Comparison of ENCODE assay signal across 26 cellular contexts in the genomic region with DNA sequence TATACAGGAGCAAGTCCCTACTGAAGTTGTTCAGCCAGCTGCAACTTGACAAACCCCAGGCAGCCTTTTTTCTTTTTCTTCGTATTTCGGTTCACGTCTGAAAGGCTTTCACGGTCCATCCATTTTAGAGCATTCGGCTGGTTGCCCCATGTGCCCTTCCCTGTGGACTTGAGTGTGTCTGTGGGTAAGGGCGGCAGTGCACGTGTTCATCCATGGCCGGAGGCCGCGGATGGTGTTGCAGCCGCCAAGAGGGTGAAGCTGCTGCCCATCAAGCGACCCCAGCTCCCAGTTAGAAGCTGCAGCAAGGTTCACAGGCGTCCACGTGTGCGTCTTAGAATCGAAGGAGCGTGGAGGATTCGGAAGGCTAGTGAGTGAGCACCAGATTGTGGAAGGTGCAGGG.
"Had no signal": no experiment of that assay in that cellular context is flagged by ENCODE, and none has a peak within 500 bp of the region (broad histone marks: within the 10 kb centered on the region; RNA-seq: fewer than 3 reads in every experiment).

No MANE protein-coding gene starts in this region.

- H3K27ac Mint-ChIP-seq: activated CD4-positive, alpha-beta memory T cell treated with anti-CD3 and anti-CD28 coated beads for 36 hours; activated naive CD8-positive, alpha-beta T cell treated with anti-CD3 and anti-CD28 coated beads, Interleukin-2, amount 10 ng/mL, durations not matched to agents 7 days and 5 days; activated T-helper 17 cell treated with anti-CD3 and anti-CD28 coated beads, Interleukin-2, amount 50 U/mL, for 72 hours; dendritic cell treated with granulocyte-macrophage colony-stimulating factor and Interleukin-4, amounts not matched to agents 40 ng/mL and 50 ng/mL, for 4 days; mesothelial cell of epicardium had no signal

- H3K27ac ChIP-seq: ascending aorta, cardiac muscle cell, epithelial cell of prostate, esophagus squamous epithelium, pancreas, psoas muscle, testis, transverse colon had no signal

- H3K9me3 ChIP-seq: ascending aorta, esophagus squamous epithelium, left ventricle myocardium inferior, pancreas, psoas muscle, testis, transverse colon had no signal

- DNase-seq: activated CD4-positive, alpha-beta memory T cell treated with anti-CD3 and anti-CD28 coated beads for 36 hours; activated CD4-positive, alpha-beta T cell treated with anti-CD3 and anti-CD28 coated beads for 4 hours; activated CD4-positive, CD25-positive, alpha-beta regulatory T cell; activated CD8-positive, alpha-beta memory T cell treated with anti-CD3 and anti-CD28 coated beads, Interleukin-2, amount 50 U/mL, for 4 hours; activated naive CD4-positive, alpha-beta T cell; activated naive CD8-positive, alpha-beta T cell treated with anti-CD3 and anti-CD28 coated beads, Interleukin-2, amount 10 ng/mL, durations not matched to agents 7 days and 5 days; activated T-cell treated with anti-CD3 and anti-CD28 coated beads, Interleukin-2, amount 50 U/mL, for 1 hour; esophagus squamous epithelium; foreskin melanocyte; left ventricle myocardium inferior; naive B cell; nephron progenitor cell; psoas muscle; stimulated activated CD4-positive, alpha-beta T cell treated with anti-CD3 and anti-CD28 coated beads, Interleukin-2, amount 100 ng/mL, for 48 hours; stimulated activated naive CD8-positive, alpha-beta T cell treated with anti-CD3 and anti-CD28 coated beads, Interleukin-15, Interleukin-2, amounts not matched to agents 100 U/mL and 50 U/mL, for 24 hours; T-helper 1 cell; testis; transverse colon had no signal

- H3K27me3 ChIP-seq: ascending aorta, cardiac muscle cell, esophagus squamous epithelium, pancreas, testis, transverse colon had no signal

- H3K4me3 ChIP-seq: ascending aorta, cardiac muscle cell, esophagus squamous epithelium, left ventricle myocardium inferior, pancreas, psoas muscle, testis, transverse colon had no signal

- H3K27me3 Mint-ChIP-seq: activated CD4-positive, alpha-beta memory T cell treated with anti-CD3 and anti-CD28 coated beads for 36 hours; activated naive CD8-positive, alpha-beta T cell treated with anti-CD3 and anti-CD28 coated beads, Interleukin-2, amount 10 ng/mL, durations not matched to agents 7 days and 5 days; activated T-helper 17 cell treated with anti-CD3 and anti-CD28 coated beads, Interleukin-2, amount 50 U/mL, for 72 hours; brain; dendritic cell treated with granulocyte-macrophage colony-stimulating factor and Interleukin-4, amounts not matched to agents 40 ng/mL and 50 ng/mL, for 4 days; naive B cell had no signal

- H3K4me3 Mint-ChIP-seq: activated CD4-positive, alpha-beta memory T cell treated with anti-CD3 and anti-CD28 coated beads for 36 hours; activated naive CD8-positive, alpha-beta T cell treated with anti-CD3 and anti-CD28 coated beads, Interleukin-2, amount 10 ng/mL, durations not matched to agents 7 days and 5 days; activated T-helper 17 cell treated with anti-CD3 and anti-CD28 coated beads, Interleukin-2, amount 50 U/mL, for 72 hours; brain; dendritic cell treated with granulocyte-macrophage colony-stimulating factor and Interleukin-4, amounts not matched to agents 40 ng/mL and 50 ng/mL, for 4 days; mesothelial cell of epicardium; naive B cell; nephron progenitor cell had no signal

- ATAC-seq: activated T-helper 17 cell treated with anti-CD3 and anti-CD28 coated beads, Interleukin-2, amount 50 U/mL, for 72 hours; pancreas; psoas muscle; stimulated activated naive CD8-positive, alpha-beta T cell treated with anti-CD3 and anti-CD28 coated beads, Interleukin-15, Interleukin-2, amounts not matched to agents 100 U/mL and 50 U/mL, for 24 hours had no signal

- H3K9me3 Mint-ChIP-seq: activated CD4-positive, alpha-beta memory T cell treated with anti-CD3 and anti-CD28 coated beads for 36 hours; activated naive CD8-positive, alpha-beta T cell treated with anti-CD3 and anti-CD28 coated beads, Interleukin-2, amount 10 ng/mL, durations not matched to agents 7 days and 5 days; activated T-helper 17 cell treated with anti-CD3 and anti-CD28 coated beads, Interleukin-2, amount 50 U/mL, for 72 hours; dendritic cell treated with granulocyte-macrophage colony-stimulating factor and Interleukin-4, amounts not matched to agents 40 ng/mL and 50 ng/mL, for 4 days; mesothelial cell of epicardium; naive B cell; nephron progenitor cell had no signal
